In genomic region chr6:83860347-83860731, GRCh38 we compare ENCODE assay signal across 8 cellular contexts. TPM values are rescaled to one million over a fixed set of nuclear protein-coding genes. Genes with fewer than 3 reads are reported as not detected.
DNase-seq lines count a peak whose midpoint lies in the region; ATAC-seq, FAIRE-seq and TF ChIP-seq lines count a peak whose summit lies in the region.

No MANE protein-coding gene starts in this region.

- no peak overlapping the region for H3K27ac ChIP-seq in RWPE2 (ENCODE audit: poor library complexity, severe bottlenecking)
- peak overlapping the region in 1 of 2 donors; percentile 86 for H3K27ac ChIP-seq in small intestine (ENCODE audit: low read depth in 1 of 2, low read length in 1 of 2)

- H3K4me3 ChIP-seq in RWPE2 (ENCODE audit: severe bottlenecking) = peak overlapping the region; percentile 89
- peak overlapping the region; percentile 92 for H3K4me3 ChIP-seq in fibroblast of the aortic adventitia (ENCODE audit: low read depth, low read length)
- peak overlapping the region; percentile 81 to 87 for H3K4me3 ChIP-seq in small intestine (ENCODE audit: low read depth in 1 of 2, low read length in 2 of 2)

- H3K9me3 ChIP-seq in RWPE2 (ENCODE audit: severe bottlenecking) (no peaks in the 10 kb centered on the region), small intestine (ENCODE audit: control insufficient read depth, low read depth) (no peaks in the 10 kb centered on the region)

- no peaks in the 10 kb centered on the region; the same call in 1 of the 2 replicates for H3K36me3 ChIP-seq in RWPE2 (ENCODE audit: low read depth)
- peaks cover 2 to 3% of the 10 kb centered on the region in 2 donors for H3K36me3 ChIP-seq in small intestine (ENCODE audit: control insufficient read depth in 2 of 2, insufficient read depth in 2 of 2, low read length in 2 of 2)

- TF ChIP-seq CTCF in RWPE2 (IDR thresholded peaks at IDR 0.05; ENCODE audit: poor library complexity, severe bottlenecking) = no peak
- TF ChIP-seq CTCF in fibroblast of the aortic adventitia (IDR thresholded peaks at IDR 0.05; ENCODE audit: insufficient read depth, low read length) = no peak

- DNase-seq in SIG-M5 treated with dmso at 0.1 percent for 504 hours (lab: John Stamatoyannopoulos, UW; ENCODE audit: unreplicated experiment) (peak; percentile 30), SIG-M5 (lab: John Stamatoyannopoulos, UW) (no peak), RWPE2 (ENCODE audit: low spot score) (no peak), fibroblast of the aortic adventitia (ENCODE audit: low read depth) (no peak), small intestine (no peak), SW480 (ENCODE audit: low spot score) (no peak)
- DNase-seq in effector CD8-positive, alpha-beta T cell (lab: John Stamatoyannopoulos, UW) = no peak

- H3K4me1 ChIP-seq in RWPE2 (ENCODE audit: insufficient read depth, poor library complexity, severe bottlenecking) (peaks cover 11% of the 10 kb centered on the region), small intestine (ENCODE audit: control insufficient read depth in 2 of 2, insufficient read depth in 1 of 2, low read depth in 1 of 2, low read length in 1 of 2) (peaks cover 0 to 7% of the 10 kb centered on the region in 2 donors)

- ATAC-seq in RWPE2 (ENCODE audit: low read depth) (no peak), GM18868 (IDR thresholded peaks at IDR 0.05; ENCODE audit: unreplicated experiment) (no peak)

- H3K27me3 ChIP-seq in RWPE2 (ENCODE audit: insufficient read depth, poor library complexity, severe bottlenecking) (peaks cover 4% of the 10 kb centered on the region), small intestine (ENCODE audit: control insufficient read depth in 2 of 2, insufficient read depth in 2 of 2, low read length in 2 of 2) (no peaks in the 10 kb centered on the region)

- no peak for FAIRE-seq in small intestine (lab: Jason Lieb, UNC)

- WGBS in small intestine, 3 donors = 7 to 16% (median 13%) methylated on average over 6 of the region's 6 CpGs

RNA-seq across cellular contexts. Expression of gene CYB5R4, which starts 0.8 kb away (rescaled TPM):
- total RNA-seq in fibroblast of the aortic adventitia (ENCODE audit: low replicate concordance) = 2.8 and 7.2 TPM in 2 replicates
- polyA plus RNA-seq in small intestine = 10 to 100 TPM; 10.3 to 15.4 (median 13.3) TPM

RNA-seq across cellular contexts. Expression of gene RIPPLY2, which starts 7.2 kb away (rescaled TPM):
- not detected in 2 replicates for total RNA-seq in fibroblast of the aortic adventitia (ENCODE audit: low replicate concordance)
- under 1 TPM in 1 of 3 donors, not detected in 2; 0.67 TPM for polyA plus RNA-seq in small intestine
